Comparison of ENCODE assay signal across 1 cellular context in genomic region chr17:74777884-74778490, GRCh38.
TF ChIP-seq lines count a peak whose summit lies in the region.

No MANE protein-coding gene starts in this region.

TF ChIP-seq in HepG2, 621 proteins besides CTCF, POLR2A, EP300 and RAD21:
- TF ChIP-seq CEBPB (IDR thresholded peaks at IDR 0.05; ENCODE audit: borderline replicate concordance, low read depth, low read length): peak; percentile 58; the same call in 1 of the 2 replicates
- TF ChIP-seq SNAPC2 (CRISPR knock-in tag; IDR thresholded peaks at IDR 0.05): no peak
